ENCODE assay signal across 24 cellular contexts in the genomic region with DNA sequence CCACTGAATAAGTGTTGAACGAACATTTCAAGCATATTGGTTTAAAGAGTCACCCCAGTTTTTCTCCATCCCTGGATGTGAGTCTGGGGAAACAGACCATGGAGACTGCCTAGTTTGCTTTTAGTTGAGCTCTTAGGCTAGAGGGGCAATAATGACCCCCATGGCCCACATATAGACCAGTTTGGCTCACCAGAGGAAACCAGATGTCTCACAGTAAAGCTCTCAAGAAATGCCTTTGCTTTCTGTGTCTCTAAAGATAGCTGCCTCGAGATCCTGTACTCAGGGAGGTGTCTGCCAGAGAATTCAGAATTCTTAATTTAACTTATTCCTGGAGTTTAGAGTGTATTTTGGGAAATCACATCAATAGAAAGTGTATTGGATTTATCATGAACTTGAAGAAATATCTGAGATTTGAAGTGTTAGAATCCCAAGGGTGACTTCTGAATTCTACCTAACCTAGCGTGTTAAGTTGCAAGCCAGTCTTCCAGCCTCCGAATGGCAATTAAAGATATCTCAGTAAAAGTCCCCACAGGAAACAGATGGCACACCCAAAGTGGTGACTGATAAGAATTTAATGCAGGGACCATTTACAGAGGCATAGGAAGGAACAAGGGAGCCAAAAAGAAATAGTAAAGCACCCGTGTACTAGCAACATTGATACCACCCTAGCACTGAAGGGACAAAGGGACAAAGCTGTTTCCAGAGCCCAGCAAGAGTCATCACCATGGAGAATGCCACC. TPM values are rescaled to one million over a fixed set of nuclear protein-coding genes. Genes with fewer than 3 reads are reported as not detected.
"Had no signal": no experiment of that assay in that cellular context is flagged by ENCODE, and none has a peak within 500 bp of the region (broad histone marks: within the 10 kb centered on the region; RNA-seq: fewer than 3 reads in every experiment).

No MANE protein-coding gene starts in this region.

- H3K4me1 Mint-ChIP-seq: activated CD4-positive, alpha-beta memory T cell treated with anti-CD3 and anti-CD28 coated beads, Interleukin-2, amount 10 ng/mL, durations not matched to agents 7 days and 5 days; activated CD8-positive, alpha-beta memory T cell treated with anti-CD3 and anti-CD28 coated beads, Interleukin-2, amount 10 ng/mL, durations not matched to agents 7 days and 5 days; activated naive CD8-positive, alpha-beta T cell treated with anti-CD3 and anti-CD28 coated beads, Interleukin-2, amount 50 U/mL, for 24 hours; nephron; stimulated activated memory B cell treated with anti-CD40 and anti-IgM and Interleukin-4, amounts not matched to agents 10 μg/mL and 1 μg/mL and 100 μg/mL, for 72 hours had no signal

- H3K27ac Mint-ChIP-seq: activated CD4-positive, alpha-beta memory T cell treated with anti-CD3 and anti-CD28 coated beads, Interleukin-2, amount 10 ng/mL, durations not matched to agents 7 days and 5 days; activated CD8-positive, alpha-beta memory T cell treated with anti-CD3 and anti-CD28 coated beads, Interleukin-2, amount 10 ng/mL, durations not matched to agents 7 days and 5 days; activated naive CD4-positive, alpha-beta T cell treated with anti-CD3 and anti-CD28 coated beads for 36 hours; activated naive CD8-positive, alpha-beta T cell treated with anti-CD3 and anti-CD28 coated beads, Interleukin-2, amount 50 U/mL, for 24 hours; brain; memory B cell; nephron; stimulated activated memory B cell treated with anti-CD40 and anti-IgM and Interleukin-4, amounts not matched to agents 10 μg/mL and 1 μg/mL and 100 μg/mL, for 72 hours; T-helper 17 cell had no signal

- H3K9me3 Mint-ChIP-seq: activated CD4-positive, alpha-beta memory T cell treated with anti-CD3 and anti-CD28 coated beads, Interleukin-2, amount 10 ng/mL, durations not matched to agents 7 days and 5 days; activated naive CD4-positive, alpha-beta T cell treated with anti-CD3 and anti-CD28 coated beads for 36 hours; activated naive CD8-positive, alpha-beta T cell treated with anti-CD3 and anti-CD28 coated beads, Interleukin-2, amount 50 U/mL, for 24 hours; memory B cell; nephron; stimulated activated memory B cell treated with anti-CD40 and anti-IgM and Interleukin-4, amounts not matched to agents 10 μg/mL and 1 μg/mL and 100 μg/mL, for 72 hours had no signal

- DNase-seq: activated CD4-positive, alpha-beta memory T cell treated with anti-CD3 and anti-CD28 coated beads, Interleukin-2, amount 10 ng/mL, durations not matched to agents 7 days and 5 days; activated CD4-positive, alpha-beta T cell treated with anti-CD3 and anti-CD28 coated beads for 48 hours; activated CD4-positive, CD25-positive, alpha-beta regulatory T cell; activated CD8-positive, alpha-beta memory T cell treated with anti-CD3 and anti-CD28 coated beads, Interleukin-2, amount 10 ng/mL, durations not matched to agents 7 days and 5 days; activated naive CD4-positive, alpha-beta T cell treated with anti-CD3 and anti-CD28 coated beads for 36 hours; activated naive CD8-positive, alpha-beta T cell treated with anti-CD3 and anti-CD28 coated beads, Interleukin-2, amount 50 U/mL, for 24 hours; anterior cingulate cortex; central memory CD4-positive, alpha-beta T cell; dorsolateral prefrontal cortex; foreskin melanocyte; kidney; left ventricle myocardium inferior; right lobe of liver; stimulated activated CD4-positive, alpha-beta T cell treated with anti-CD3 and anti-CD28 coated beads, Interleukin-4, amount 100 ng/mL, for 4 hours; T-helper 17 cell had no signal

- H3K4me3 Mint-ChIP-seq: activated CD4-positive, alpha-beta memory T cell treated with anti-CD3 and anti-CD28 coated beads, Interleukin-2, amount 10 ng/mL, durations not matched to agents 7 days and 5 days; activated CD8-positive, alpha-beta memory T cell treated with anti-CD3 and anti-CD28 coated beads, Interleukin-2, amount 10 ng/mL, durations not matched to agents 7 days and 5 days; activated naive CD4-positive, alpha-beta T cell treated with anti-CD3 and anti-CD28 coated beads for 36 hours; activated naive CD8-positive, alpha-beta T cell treated with anti-CD3 and anti-CD28 coated beads, Interleukin-2, amount 50 U/mL, for 24 hours; brain; memory B cell; nephron; stimulated activated memory B cell treated with anti-CD40 and anti-IgM and Interleukin-4, amounts not matched to agents 10 μg/mL and 1 μg/mL and 100 μg/mL, for 72 hours; T-helper 17 cell had no signal

- H3K4me3 ChIP-seq: dorsolateral prefrontal cortex, left ventricle myocardium inferior, right lobe of liver, smooth muscle cell, thoracic aorta had no signal

- H3K36me3 Mint-ChIP-seq: activated CD8-positive, alpha-beta memory T cell treated with anti-CD3 and anti-CD28 coated beads, Interleukin-2, amount 10 ng/mL, durations not matched to agents 7 days and 5 days; brain; memory B cell; stimulated activated memory B cell treated with anti-CD40 and anti-IgM and Interleukin-4, amounts not matched to agents 10 μg/mL and 1 μg/mL and 100 μg/mL, for 72 hours had no signal

- H3K4me1 ChIP-seq: parathyroid adenoma, right lobe of liver had no signal

- H3K27me3 ChIP-seq: right lobe of liver had no signal

- H3K27ac ChIP-seq: epithelial cell of prostate, left ventricle myocardium inferior, parathyroid adenoma, right lobe of liver, thoracic aorta had no signal

- H3K9me3 ChIP-seq: left ventricle myocardium inferior, right lobe of liver, thoracic aorta had no signal

- ATAC-seq: activated CD8-positive, alpha-beta memory T cell treated with anti-CD3 and anti-CD28 coated beads, Interleukin-2, amount 10 ng/mL, durations not matched to agents 7 days and 5 days; activated naive CD8-positive, alpha-beta T cell treated with anti-CD3 and anti-CD28 coated beads, Interleukin-2, amount 50 U/mL, for 24 hours; right lobe of liver; stimulated activated memory B cell treated with anti-CD40 and anti-IgM and Interleukin-4, amounts not matched to agents 10 μg/mL and 1 μg/mL and 100 μg/mL, for 72 hours; T-helper 17 cell had no signal

- H3K36me3 ChIP-seq: right lobe of liver had no signal

RNA-seq across cellular contexts. Expression of a gene that starts 37.1 kb away (rescaled TPM):
- total RNA-seq: activated CD4-positive, alpha-beta memory T cell treated with anti-CD3 and anti-CD28 coated beads, Interleukin-2, amount 10 ng/mL, durations not matched to agents 7 days and 5 days; activated CD8-positive, alpha-beta memory T cell treated with anti-CD3 and anti-CD28 coated beads, Interleukin-2, amount 10 ng/mL, durations not matched to agents 7 days and 5 days; activated naive CD4-positive, alpha-beta T cell treated with anti-CD3 and anti-CD28 coated beads for 36 hours; T-helper 17 cell had no signal

RNA-seq across cellular contexts. Expression of a gene that starts 40.8 kb away (rescaled TPM):
- total RNA-seq: smooth muscle cell, thoracic aorta, urinary bladder had no signal
